In the genomic region with DNA sequence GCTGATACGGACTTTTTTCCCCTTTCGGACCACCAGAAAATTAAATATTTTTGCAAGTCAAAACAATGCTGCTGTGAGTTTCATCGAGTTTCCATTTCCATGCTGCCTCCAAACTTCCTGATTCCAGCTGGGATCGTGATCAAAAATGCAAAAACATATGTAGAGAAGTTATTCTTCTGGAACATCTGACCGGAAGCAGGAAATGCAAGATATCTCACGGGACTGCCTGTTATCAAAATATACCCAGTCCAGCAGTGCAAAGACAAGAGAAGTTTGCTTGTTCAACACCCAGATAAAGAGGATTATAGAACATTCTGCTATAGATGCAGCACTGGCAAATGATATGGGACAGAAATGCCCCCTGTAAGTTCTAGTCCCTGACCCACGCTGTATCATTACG, we compare ENCODE assay signal across 24 cellular contexts.
DNase-seq lines count a peak whose midpoint lies in the region; ATAC-seq, FAIRE-seq and TF ChIP-seq lines count a peak whose summit lies in the region.
"Had no signal": no experiment of that assay in that cellular context is flagged by ENCODE, and none has a peak within 500 bp of the region (broad histone marks: within the 10 kb centered on the region; RNA-seq: fewer than 3 reads in every experiment).

No MANE protein-coding gene starts in this region.

- no peaks in the 10 kb centered on the region for H3K36me3 ChIP-seq in heart right ventricle
- no peaks in the 10 kb centered on the region for H3K36me3 ChIP-seq in right atrium auricular region
- no peaks in the 10 kb centered on the region for H3K36me3 ChIP-seq in right lobe of liver
- no peaks in the 10 kb centered on the region for H3K36me3 ChIP-seq in vagina
- H3K36me3 ChIP-seq: lower lobe of right lung, upper lobe of left lung had no signal

- WGBS in heart right ventricle, 2 donors: 38 to 50% methylated on average over 8 of the region's 8 CpGs
- WGBS in right lobe of liver (ENCODE audit: insufficient coverage, low coverage, low lambda C conversion rate, missing lambda C conversion rate): 57% methylated on average over 8 of the region's 8 CpGs

- TF ChIP-seq CTCF in heart right ventricle (IDR thresholded peaks at IDR 0.05) (no peak), right atrium auricular region (IDR thresholded peaks at IDR 0.05) (no peak), right lobe of liver (IDR thresholded peaks at IDR 0.05) (no peak), vagina (IDR thresholded peaks at IDR 0.05) (no peak)

- H3K27ac ChIP-seq in heart right ventricle (peak overlapping the region in 8 of 10 donors; percentile 19 to 73 (median 57)), right atrium auricular region (peak overlapping the region in 1 of 2 donors; percentile 7), right lobe of liver (peak overlapping the region in 1 of 3 donors; percentile 3), vagina (peak overlapping the region; percentile 15)
- H3K27ac ChIP-seq: A549, foreskin keratinocyte, lower lobe of right lung, upper lobe of left lung had no signal

- TF ChIP-seq POLR2A in right lobe of liver (IDR thresholded peaks at IDR 0.05): no peak
- TF ChIP-seq POLR2A in vagina (IDR thresholded peaks at IDR 0.05): no peak

- intact Hi-C loops in heart right ventricle (cut with DNase I): loop anchor here in 2 of 10 donors (5.0 to 10.0 kb wide), 2 partner anchors 127 to 721 kb away; no protein-coding TSS in a partner anchor
- intact Hi-C loops in right lobe of liver (cut with DNase I): no loop called here
- intact Hi-C loops in vagina (cut with DNase I): no loop called here

- no peaks in the 10 kb centered on the region for H3K27me3 ChIP-seq in heart right ventricle
- no peaks in the 10 kb centered on the region for H3K27me3 ChIP-seq in right atrium auricular region
- H3K27me3 ChIP-seq in right lobe of liver: no peaks in the 10 kb centered on the region
- no peaks in the 10 kb centered on the region for H3K27me3 ChIP-seq in vagina
- H3K27me3 ChIP-seq: foreskin keratinocyte, upper lobe of left lung had no signal

- peak; percentile 31 for FAIRE-seq in endometrium (lab: Jason Lieb, UNC)
- FAIRE-seq: A549 had no signal

- H3K4me1 ChIP-seq in heart right ventricle (peaks cover 0 to 28% (median 15%) of the 10 kb centered on the region in 9 donors), right atrium auricular region (peaks cover 0 to 12% of the 10 kb centered on the region in 2 donors), right lobe of liver (peaks cover 0 to 11% (median 2%) of the 10 kb centered on the region in 4 donors), vagina (peaks cover 20% of the 10 kb centered on the region)
- H3K4me1 ChIP-seq: A549, foreskin keratinocyte, lower lobe of right lung had no signal

- DNase-seq in heart right ventricle (peak in 1 of 2 donors; percentile 47), right atrium auricular region (ENCODE audit: low spot score) (no peak), right lobe of liver (no peak), vagina (ENCODE audit: extremely low spot score in 2 of 2) (no peak), T1000 (lab: John Stamatoyannopoulos, UW) (no peak)
- DNase-seq: activated CD8-positive, alpha-beta memory T cell treated with anti-CD3 and anti-CD28 coated beads for 24 hours; activated naive CD8-positive, alpha-beta T cell treated with anti-CD3 and anti-CD28 coated beads, Interleukin-2, amount 10 ng/mL, durations not matched to agents 7 days and 5 days; CD8-positive, alpha-beta memory T cell; effector CD8-positive, alpha-beta T cell; foreskin keratinocyte; lower lobe of right lung; naive thymus-derived CD8-positive, alpha-beta T cell; NCI-H1092; NCI-H2081 treated with DMSO at 0.1 percent for 48 hours; NCI-H748 treated with DMSO at 0.1 percent for 48 hours; stimulated activated naive CD4-positive, alpha-beta T cell treated with Interleukin-2 at 50 U/mL for 16 hours; T-cell; upper lobe of left lung had no signal

- peak in 7 of 8 donors; percentile 37 to 90 (median 61) for ATAC-seq in heart right ventricle
- ATAC-seq in right lobe of liver: peak; percentile 35 to 51 (median 43)
- ATAC-seq in GM18502 (IDR thresholded peaks at IDR 0.05; ENCODE audit: poor library complexity, unreplicated experiment): no peak
- ATAC-seq in GM18517 (IDR thresholded peaks at IDR 0.05; ENCODE audit: unreplicated experiment): no peak
- ATAC-seq: A549; foreskin keratinocyte; HCT116; lower lobe of right lung; naive thymus-derived CD8-positive, alpha-beta T cell; Panc1; T-cell had no signal

- H3K4me3 ChIP-seq in heart right ventricle (no peak overlapping the region), right atrium auricular region (no peak overlapping the region), right lobe of liver (no peak overlapping the region), vagina (no peak overlapping the region)
- H3K4me3 ChIP-seq: A549, lower lobe of right lung, upper lobe of left lung had no signal

- H3K9me3 ChIP-seq in heart right ventricle: peaks cover 0 to 9% (median 0%) of the 10 kb centered on the region in 11 donors
- no peaks in the 10 kb centered on the region for H3K9me3 ChIP-seq in right atrium auricular region
- no peaks in the 10 kb centered on the region for H3K9me3 ChIP-seq in right lobe of liver
- H3K9me3 ChIP-seq in vagina: no peaks in the 10 kb centered on the region
- H3K9me3 ChIP-seq: A549, lower lobe of right lung, upper lobe of left lung had no signal

Comparison
In these comparisons a context has a peak if more than half of its experiments do, and no peak if none do; other contexts are left out.
1. ATAC-seq: peak in heart right ventricle (7 of 8) and right lobe of liver (4 of 4); none in GM18502 (single experiment) and GM18517 (single experiment).